In genomic region chr4:87525636-87526035, GRCh38 we compare ENCODE assay signal across 11 cellular contexts. TPM values are rescaled to one million over a fixed set of nuclear protein-coding genes. Genes with fewer than 3 reads are reported as not detected.
DNase-seq lines count a peak whose midpoint lies in the region; ATAC-seq lines count a peak whose summit lies in the region.
"Had no signal": no experiment of that assay in that cellular context is flagged by ENCODE, and none has a peak within 500 bp of the region (broad histone marks: within the 10 kb centered on the region; RNA-seq: fewer than 3 reads in every experiment).

No MANE protein-coding gene starts in this region.

- no peaks in the 10 kb centered on the region for H3K27me3 Mint-ChIP-seq in activated CD4-positive, alpha-beta T cell treated with anti-CD3 and anti-CD28 coated beads, Interleukin-2, amount 10 ng/mL, durations not matched to agents 7 days and 5 days

- intact Hi-C loops in right cardiac atrium (cut with DNase I): no loop called here

- no peaks in the 10 kb centered on the region for H3K9me3 ChIP-seq in right cardiac atrium (ENCODE audit: control insufficient read depth, low read length)

- DNase-seq in EH (ENCODE audit: low read depth) (peak; percentile 14), caudate nucleus (lab: John Stamatoyannopoulos, UW) (peak in 7 of 61 donors; percentile 6 to 40 (median 27)), right cardiac atrium (no peak), islet precursor cell (no peak)
- DNase-seq in activated CD4-positive, alpha-beta T cell treated with anti-CD3 and anti-CD28 coated beads, Interleukin-2, amount 10 ng/mL, durations not matched to agents 7 days and 5 days: no peak
- DNase-seq: activated CD4-positive, alpha-beta T cell treated with anti-CD3 and anti-CD28 coated beads, Interleukin-2, amount 50 U/mL, for 48 hours; NCI-H510A treated with DMSO at 0.1 percent for 48 hours had no signal

- H3K9me3 Mint-ChIP-seq in activated CD4-positive, alpha-beta T cell treated with anti-CD3 and anti-CD28 coated beads, Interleukin-2, amount 10 ng/mL, durations not matched to agents 7 days and 5 days: peaks cover 18% of the 10 kb centered on the region

- WGBS in right cardiac atrium: 27% methylated on average over 1 of the region's 1 CpG

- H3K27ac Mint-ChIP-seq in activated CD4-positive, alpha-beta T cell treated with anti-CD3 and anti-CD28 coated beads, Interleukin-2, amount 10 ng/mL, durations not matched to agents 7 days and 5 days: no peak overlapping the region

- no peaks in the 10 kb centered on the region for H3K27me3 ChIP-seq in right cardiac atrium (ENCODE audit: control insufficient read depth, insufficient read depth)
- no peaks in the 10 kb centered on the region for H3K27me3 ChIP-seq in rectal smooth muscle tissue (ENCODE audit: control insufficient read depth, insufficient read depth, low read length)

- peak; percentile 65 to 74 for ATAC-seq in right cardiac atrium
- ATAC-seq in GM19463 (IDR thresholded peaks at IDR 0.05; ENCODE audit: unreplicated experiment): no peak
- ATAC-seq in GM21390 (IDR thresholded peaks at IDR 0.05; ENCODE audit: unreplicated experiment): no peak
- ATAC-seq: SK-N-SH treated with all-trans-retinoic acid at 6 μM for 48 hours had no signal

- no peak overlapping the region for H3K9ac ChIP-seq in rectal smooth muscle tissue (ENCODE audit: low read length)

- H3K27ac ChIP-seq in caudate nucleus (ENCODE audit: low read depth, low read length) (peak overlapping the region; percentile 90), right cardiac atrium (ENCODE audit: low read length) (peak overlapping the region; percentile 80), rectal smooth muscle tissue (ENCODE audit: low read depth, low read length) (peak overlapping the region; percentile 98)

- H3K36me3 ChIP-seq in rectal smooth muscle tissue (ENCODE audit: control insufficient read depth, insufficient read depth, low read length): no peaks in the 10 kb centered on the region

- POLR2A ChIA-PET in activated CD4-positive, alpha-beta T cell treated with anti-CD3 and anti-CD28 coated beads, Interleukin-2, amount 10 ng/mL, durations not matched to agents 7 days and 5 days (lab: Charles Lee): no interaction called here

- H3K4me1 ChIP-seq in right cardiac atrium (ENCODE audit: control insufficient read depth, insufficient read depth, low read length): peaks cover 5% of the 10 kb centered on the region
- H3K4me1 ChIP-seq in rectal smooth muscle tissue (ENCODE audit: control insufficient read depth, insufficient read depth, low read length): peaks cover 46% of the 10 kb centered on the region

- peaks cover 3% of the 10 kb centered on the region for H3K36me3 Mint-ChIP-seq in activated CD4-positive, alpha-beta T cell treated with anti-CD3 and anti-CD28 coated beads, Interleukin-2, amount 10 ng/mL, durations not matched to agents 7 days and 5 days (ENCODE audit: low read depth)

- CTCF ChIA-PET in activated CD4-positive, alpha-beta T cell treated with anti-CD3 and anti-CD28 coated beads, Interleukin-2, amount 10 ng/mL, durations not matched to agents 7 days and 5 days (lab: Charles Lee): no interaction called here

- no peaks in the 10 kb centered on the region for H3K4me1 Mint-ChIP-seq in activated CD4-positive, alpha-beta T cell treated with anti-CD3 and anti-CD28 coated beads, Interleukin-2, amount 10 ng/mL, durations not matched to agents 7 days and 5 days

- no peak overlapping the region for H3K4me3 Mint-ChIP-seq in activated CD4-positive, alpha-beta T cell treated with anti-CD3 and anti-CD28 coated beads, Interleukin-2, amount 10 ng/mL, durations not matched to agents 7 days and 5 days

- peak overlapping the region; percentile 86 for H3K4me3 ChIP-seq in right cardiac atrium (ENCODE audit: low read length)
- H3K4me3 ChIP-seq in rectal smooth muscle tissue (ENCODE audit: low read length): peak overlapping the region; percentile 68

RNA-seq across cellular contexts. Expression of gene SPARCL1, which starts 3.5 kb away (rescaled TPM):
- 100 to 1,000 TPM; 343 to 386 (median 355) TPM for total RNA-seq in right cardiac atrium
- polyA plus RNA-seq in right cardiac atrium: 492 TPM
- total RNA-seq in activated CD4-positive, alpha-beta T cell treated with anti-CD3 and anti-CD28 coated beads, Interleukin-2, amount 10 ng/mL, durations not matched to agents 7 days and 5 days: not detected

Comparison
In these comparisons a context has a peak if more than half of its experiments do, and no peak if none do; other contexts are left out.
1. ATAC-seq: peak in right cardiac atrium (2 of 2); none in GM19463 (single experiment) and GM21390 (single experiment).
2. RNA of gene SPARCL1, which starts 3.5 kb away (total RNA-seq): 343 to 386 TPM in right cardiac atrium; not detected in activated CD4-positive, alpha-beta T cell treated with anti-CD3 and anti-CD28 coated beads, Interleukin-2, amount 10 ng/mL, durations not matched to agents 7 days and 5 days; every median in the first group is over 100 times any median in the second.
3. Peak in every context shown above with its lines, with median percentiles within 50 percentile points of each other: H3K27ac ChIP-seq.